8 cellular contexts compared by ENCODE assay signal in genomic region chr17:6556121-6557039, GRCh38. TPM values are rescaled to one million over a fixed set of nuclear protein-coding genes. Genes with fewer than 3 reads are reported as not detected.
DNase-seq lines count a peak whose midpoint lies in the region; ATAC-seq and TF ChIP-seq lines count a peak whose summit lies in the region.

TSS of gene PITPNM3 (minus strand) at chr17:6556555. CDS start at chr17:6556406, 149 bp downstream.

- H3K27ac Mint-ChIP-seq in activated CD8-positive, alpha-beta T cell treated with anti-CD3 and anti-CD28 coated beads, Interleukin-2, amount 10 ng/mL, durations not matched to agents 7 days and 5 days: no peak within 1 kb of the TSS

- no peak for TF ChIP-seq EP300 in sigmoid colon (IDR thresholded peaks at IDR 0.05)

- H3K4me1 ChIP-seq in HCT116 (ENCODE audit: control insufficient read depth in 1 of 2, insufficient read depth in 2 of 2, low read length in 2 of 2) (peaks cover 27 to 42% of the 10 kb centered on the region in 2 experiments), sigmoid colon (peaks cover 0 to 47% (median 31%) of the 10 kb centered on the region in 4 donors), OCI-LY7 (ENCODE audit: insufficient read depth, low read length, poor library complexity, severe bottlenecking) (no peaks in the 10 kb centered on the region)

- RAD21 ChIA-PET in HCT116 (lab: Charles Lee; ENCODE audit: low non-redundant PET in 1 of 2, low total read pairs in 2 of 2, uncharacterized antibody in 2 of 2, unreplicated experiment in 2 of 2): no interaction called here

- DNase-seq in HCT116 (ENCODE audit: low read depth, low spot score) (no peak), left ventricle myocardium superior (no peak), sigmoid colon (no peak), OCI-LY7 (ENCODE audit: low spot score) (no peak)
- DNase-seq in activated CD8-positive, alpha-beta T cell treated with anti-CD3 and anti-CD28 coated beads, Interleukin-2, amount 10 ng/mL, durations not matched to agents 7 days and 5 days: no peak
- no peak for DNase-seq in activated CD4-positive, alpha-beta T cell treated with anti-CD3 and anti-CD28 coated beads for 1 hour

- no peak for TF ChIP-seq CTCF in HCT116 (IDR thresholded peaks at IDR 0.05 in 2 of 3, conservative IDR thresholded peaks at IDR 0.05 in 1 of 3; ENCODE audit: borderline replicate concordance in 1 of 3, insufficient read depth in 1 of 3, low read depth in 2 of 3, low read length in 2 of 3)
- TF ChIP-seq CTCF in sigmoid colon (IDR thresholded peaks at IDR 0.05): no peak
- no peak for TF ChIP-seq CTCF in OCI-LY7 (conservative IDR thresholded peaks at IDR 0.05; ENCODE audit: low read length)

- H3K36me3 Mint-ChIP-seq in activated CD8-positive, alpha-beta T cell treated with anti-CD3 and anti-CD28 coated beads, Interleukin-2, amount 10 ng/mL, durations not matched to agents 7 days and 5 days (ENCODE audit: low read depth): no peaks in the 10 kb centered on the region

- peaks cover 7% of the 10 kb centered on the region for H3K4me1 Mint-ChIP-seq in activated CD8-positive, alpha-beta T cell treated with anti-CD3 and anti-CD28 coated beads, Interleukin-2, amount 10 ng/mL, durations not matched to agents 7 days and 5 days (ENCODE audit: low read depth)

- no TSS peak for BruUV-seq in HCT116 (replicated peaks; lab: Mats Ljungman, UMichigan)
- BruUV-seq in OCI-LY7 (replicated peaks; lab: Mats Ljungman, UMichigan): no TSS peak

- H3K4me3 Mint-ChIP-seq in activated CD8-positive, alpha-beta T cell treated with anti-CD3 and anti-CD28 coated beads, Interleukin-2, amount 10 ng/mL, durations not matched to agents 7 days and 5 days: no peak within 1 kb of the TSS

- CTCF ChIA-PET in HCT116 (lab: Charles Lee) (no interaction called here), OCI-LY7 (lab: Charles Lee; ENCODE audit: unreplicated experiment) (no interaction called here)
- CTCF ChIA-PET in activated CD8-positive, alpha-beta T cell treated with anti-CD3 and anti-CD28 coated beads, Interleukin-2, amount 10 ng/mL, durations not matched to agents 7 days and 5 days (lab: Charles Lee): no interaction called here

- H3K27ac ChIP-seq in HCT116 (ENCODE audit: low read depth, low read length) (peak within 1 kb of the TSS; percentile 24; the same call in 1 of the 2 replicates), sigmoid colon (peak within 1 kb of the TSS; percentile 81 to 86 (median 83)), OCI-LY7 (ENCODE audit: low read depth, low read length, poor library complexity, severe bottlenecking) (no peak within 1 kb of the TSS)

- POLR2A ChIA-PET in HCT116 (lab: Charles Lee): no interaction called here
- POLR2A ChIA-PET in activated CD8-positive, alpha-beta T cell treated with anti-CD3 and anti-CD28 coated beads, Interleukin-2, amount 10 ng/mL, durations not matched to agents 7 days and 5 days (lab: Charles Lee): no interaction called here
- POLR2A ChIA-PET in OCI-LY7 (lab: Charles Lee): no interaction called here

- H3K9me3 Mint-ChIP-seq in activated CD8-positive, alpha-beta T cell treated with anti-CD3 and anti-CD28 coated beads, Interleukin-2, amount 10 ng/mL, durations not matched to agents 7 days and 5 days (ENCODE audit: insufficient read depth): no peaks in the 10 kb centered on the region

- peak; percentile 70 for ATAC-seq in HCT116
- peak; percentile 32 for ATAC-seq in activated CD8-positive, alpha-beta T cell treated with anti-CD3 and anti-CD28 coated beads, Interleukin-2, amount 10 ng/mL, durations not matched to agents 7 days and 5 days
- ATAC-seq in left ventricle myocardium superior: peak; percentile 39
- ATAC-seq in activated CD4-positive, CD25-positive, alpha-beta regulatory T cell treated with anti-CD3 and anti-CD28 coated beads, Interleukin-2, amount 50 U/mL, for 24 hours: no peak
- no peak for ATAC-seq in GM18870 (IDR thresholded peaks at IDR 0.05; ENCODE audit: unreplicated experiment)

- intact Hi-C loops in HCT116 (cut with micrococcal nuclease) (no loop called here), left ventricle myocardium superior (cut with micrococcal nuclease) (no loop called here), sigmoid colon (cut with DNase I) (loop anchor here (5.0 kb wide), 2 partner anchors 84 to 96 kb away; partner anchors contain the start of genes C17orf100 and MED31), OCI-LY7 (cut with micrococcal nuclease; ENCODE audit: unreplicated experiment) (no loop called here)

- H3K27me3 ChIP-seq in HCT116 (ENCODE audit: insufficient read depth, low read length) (no peaks in the 10 kb centered on the region), sigmoid colon (peaks cover 0 to 14% (median 0%) of the 10 kb centered on the region in 3 donors)

- peak within 1 kb of the TSS; percentile 57 for H3K9ac ChIP-seq in HCT116 (ENCODE audit: low read length)

- H3K9me2 ChIP-seq in HCT116 (ENCODE audit: insufficient read depth) (no peaks in the 10 kb centered on the region), OCI-LY7 (ENCODE audit: insufficient read depth, low read length) (no peaks in the 10 kb centered on the region)

- no peaks in the 10 kb centered on the region for H3K36me3 ChIP-seq in HCT116 (ENCODE audit: control insufficient read depth in 1 of 2, insufficient read depth in 2 of 2, low read length in 2 of 2)
- H3K36me3 ChIP-seq in sigmoid colon: no peaks in the 10 kb centered on the region
- no peaks in the 10 kb centered on the region for H3K36me3 ChIP-seq in OCI-LY7 (ENCODE audit: insufficient read depth, low read length)

- TF ChIP-seq POLR2A in HCT116 (IDR thresholded peaks at IDR 0.05; ENCODE audit: borderline replicate concordance, extremely low read depth, insufficient read depth, insufficient read length): no peak
- no peak for TF ChIP-seq POLR2A in sigmoid colon (IDR thresholded peaks at IDR 0.05)

- no peaks in the 10 kb centered on the region for H3K9me3 ChIP-seq in HCT116 (ENCODE audit: control insufficient read depth in 1 of 2, insufficient read depth in 1 of 2, low read depth in 1 of 2, low read length in 2 of 2)
- H3K9me3 ChIP-seq in sigmoid colon: no peaks in the 10 kb centered on the region
- no peaks in the 10 kb centered on the region for H3K9me3 ChIP-seq in OCI-LY7 (ENCODE audit: low read length)

- TF ChIP-seq RAD21 in HCT116 (IDR thresholded peaks at IDR 0.05; ENCODE audit: low read depth): no peak

- H3K4me3 ChIP-seq in HCT116 (replicated peaks in 1 of 2; ENCODE audit: low read depth in 1 of 2, low read length in 2 of 2): peak within 1 kb of the TSS; percentile 42 to 62
- peak within 1 kb of the TSS; percentile 62 to 92 (median 70) for H3K4me3 ChIP-seq in sigmoid colon
- no peak within 1 kb of the TSS for H3K4me3 ChIP-seq in OCI-LY7 (ENCODE audit: low read depth, low read length, poor library complexity, severe bottlenecking)

- no peaks in the 10 kb centered on the region for H4K20me1 ChIP-seq in HCT116 (ENCODE audit: insufficient read depth)
- H4K20me1 ChIP-seq in OCI-LY7 (ENCODE audit: insufficient read depth, low read length): no peaks in the 10 kb centered on the region

- peak within 1 kb of the TSS; percentile 94 for H3K4me2 ChIP-seq in HCT116 (ENCODE audit: low read length)
- H3K4me2 ChIP-seq in OCI-LY7 (ENCODE audit: low read length): no peak within 1 kb of the TSS

- WGBS in sigmoid colon, 2 donors: 1 to 2% methylated on average over 122 of the region's 122 CpGs

- peaks cover 51% of the 10 kb centered on the region for H3K27me3 Mint-ChIP-seq in activated CD8-positive, alpha-beta T cell treated with anti-CD3 and anti-CD28 coated beads, Interleukin-2, amount 10 ng/mL, durations not matched to agents 7 days and 5 days (ENCODE audit: low read depth)

- H3K79me2 ChIP-seq in HCT116 (ENCODE audit: insufficient read depth, low read length): no peaks in the 10 kb centered on the region
- H3K79me2 ChIP-seq in OCI-LY7 (ENCODE audit: insufficient read depth, low read depth, low read length): no peaks in the 10 kb centered on the region

- no peak within 1 kb of the TSS for H2AFZ ChIP-seq in HCT116 (ENCODE audit: low read depth, low read length, poor library complexity, severe bottlenecking)
- H2AFZ ChIP-seq in OCI-LY7 (ENCODE audit: low read length): no peak within 1 kb of the TSS

TF ChIP-seq in HCT116, 20 proteins besides CTCF, POLR2A, EP300 and RAD21:
- peak; percentile 33 for TF ChIP-seq POLR2AphosphoS5 (IDR thresholded peaks at IDR 0.05; ENCODE audit: low read depth, low read length)
- no peak for TF ChIP-seq MAX (IDR thresholded peaks at IDR 0.05)
- no peak for TF ChIP-seq EGR1 (IDR thresholded peaks at IDR 0.05; ENCODE audit: low read depth)
- no peak for TF ChIP-seq SIN3A (IDR thresholded peaks at IDR 0.05; ENCODE audit: low read depth)
- no peak for TF ChIP-seq EZH2phosphoT487 (IDR thresholded peaks at IDR 0.05; ENCODE audit: borderline replicate concordance)
- no peak for TF ChIP-seq SP1 (IDR thresholded peaks at IDR 0.05; ENCODE audit: low read depth)

RNA-seq across cellular contexts. Expression of gene PITPNM3, which starts in this region (rescaled TPM):
- total RNA-seq in HCT116 (2021; ENCODE audit: unreplicated experiment) (4.2 TPM), left ventricle myocardium superior (0.59 TPM), sigmoid colon (10 to 100 TPM in 1 of 4 donors, 1 to 10 TPM in 3; 4.3 to 13.6 (median 8.0) TPM), OCI-LY7 (2022) (1.2 and 1.6 TPM in 2 replicates)
- polyA plus RNA-seq in HCT116 (2012): 4.0 and 4.2 TPM in 2 replicates
- under 1 TPM; 0.68 to 0.71 TPM for total RNA-seq in activated CD8-positive, alpha-beta T cell treated with anti-CD3 and anti-CD28 coated beads, Interleukin-2, amount 10 ng/mL, durations not matched to agents 7 days and 5 days
- polyA plus RNA-seq in sigmoid colon: 1 to 10 TPM; 3.6 to 5.7 (median 4.6) TPM
- 0.76 and 1.2 TPM in 2 replicates for total RNA-seq in OCI-LY7 (2014; rRNA removed; shearing (Covaris generic))

Comparison
In these comparisons a context has a peak if more than half of its experiments do, and no peak if none do; other contexts are left out.
1. Peak in ATAC-seq in activated CD8-positive, alpha-beta T cell treated with anti-CD3 and anti-CD28 coated beads, Interleukin-2, amount 10 ng/mL, durations not matched to agents 7 days and 5 days; RNA of the gene not detected or under 1 TPM.
2. Peak in ATAC-seq in left ventricle myocardium superior; RNA of the gene not detected or under 1 TPM.